Comparison of ENCODE assay signal across 9 cellular contexts in the genomic region with DNA sequence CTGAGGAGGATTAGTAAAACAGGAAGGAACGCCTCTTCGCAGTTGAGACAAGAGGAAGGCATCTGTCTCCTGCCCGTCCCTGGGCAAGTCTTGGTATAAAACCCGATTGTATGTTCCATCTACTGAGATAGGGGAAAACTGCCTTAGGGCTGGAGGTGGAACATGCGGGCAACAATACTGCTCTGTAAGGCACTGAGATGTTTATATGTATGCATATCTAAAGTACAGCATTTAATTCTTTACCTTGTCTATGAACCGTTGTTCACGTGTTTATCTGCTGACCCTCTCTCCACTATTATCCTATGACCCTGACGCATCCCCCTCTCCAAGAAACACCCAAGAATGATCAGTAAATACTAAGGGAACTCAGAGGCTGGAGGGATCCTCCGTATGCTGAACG. TPM values are rescaled to one million over a fixed set of nuclear protein-coding genes. Genes with fewer than 3 reads are reported as not detected.
DNase-seq lines count a peak whose midpoint lies in the region; ATAC-seq, FAIRE-seq and TF ChIP-seq lines count a peak whose summit lies in the region.
"Had no signal": no experiment of that assay in that cellular context is flagged by ENCODE, and none has a peak within 500 bp of the region (broad histone marks: within the 10 kb centered on the region; RNA-seq: fewer than 3 reads in every experiment).

No MANE protein-coding gene starts in this region.

- TF ChIP-seq RAD21 in A549 (conservative IDR thresholded peaks at IDR 0.05 in 1 of 2, IDR thresholded peaks at IDR 0.05 in 1 of 2), result no peak

- POLR2A ChIA-PET in A549 (lab: Yijun Ruan, JAX), result interaction anchor here (0.5 to 1.2 kb wide), 24 partner anchors 10 to 905 kb away, joined by 3 to 30 read pairs (median 4); partner anchors contain the start of genes DLL3, DYRK1B, EID2B and MED29

- FAIRE-seq in A549 (lab: Jason Lieb, UNC), result no peak

- TF ChIP-seq CTCF in A549 (IDR thresholded peaks at IDR 0.05) (no peak), adrenal gland (IDR thresholded peaks at IDR 0.05) (no peak)

- no peak for DNase-seq in A549 (ENCODE audit: low read depth in 1 of 2, low spot score in 1 of 2)
- no peak for DNase-seq in Jurkat, Clone E6-1 (ENCODE audit: low read depth, low spot score)
- no peak for DNase-seq in adrenal gland
- DNase-seq in NCI-H1436 (lab: John Stamatoyannopoulos, UW), result no peak

- H3K27ac ChIP-seq in A549 (peak overlapping the region; percentile 86 to 92), adrenal gland (peak overlapping the region in 4 of 5 donors; percentile 3 to 85 (median 65)), mesodermal cell (ENCODE audit: low read depth, low read length, severe bottlenecking) (peak overlapping the region; percentile 23)

- H3K4me1 ChIP-seq in A549 (peaks cover 15% of the 10 kb centered on the region), adrenal gland (replicated peaks in 1 of 2) (peaks cover 8 to 18% of the 10 kb centered on the region in 2 donors), mesodermal cell (ENCODE audit: control insufficient read depth, insufficient read depth, low read length, poor library complexity, severe bottlenecking) (peaks cover 8% of the 10 kb centered on the region)

- no peak for TF ChIP-seq POLR2A in A549 (IDR thresholded peaks at IDR 0.05; ENCODE audit: low read length)
- TF ChIP-seq POLR2A in adrenal gland (IDR thresholded peaks at IDR 0.05), result no peak

- TF ChIP-seq EP300 in A549 (IDR thresholded peaks at IDR 0.05), result no peak

- peaks cover 0 to 18% of the 10 kb centered on the region in 2 donors for H3K36me3 ChIP-seq in adrenal gland (replicated peaks in 1 of 2)
- H3K36me3 ChIP-seq in mesodermal cell (ENCODE audit: control insufficient read depth, insufficient read depth, low read length), result peaks cover 47% of the 10 kb centered on the region

- H3K4me2 ChIP-seq in A549, result peak overlapping the region; percentile 85

- ATAC-seq in A549 (no peak), HG03439 (IDR thresholded peaks at IDR 0.05; ENCODE audit: unreplicated experiment) (no peak), GM19023 (IDR thresholded peaks at IDR 0.05; ENCODE audit: unreplicated experiment) (no peak), HG03280 (IDR thresholded peaks at IDR 0.05; ENCODE audit: unreplicated experiment) (no peak)

- H3K4me3 ChIP-seq in A549 (peak overlapping the region; percentile 70), adrenal gland (peak overlapping the region in 1 of 4 donors; percentile 87), mesodermal cell (ENCODE audit: extremely low read depth, insufficient read depth, low read length, poor library complexity, severe bottlenecking) (no peak overlapping the region)
- peak overlapping the region; percentile 98 for H3K4me3 ChIP-seq in Jurkat, Clone E6-1 (ENCODE audit: low read length)

- WGBS in A549 (ENCODE audit: missing lambda C conversion rate), result 74% methylated on average over 10 of the region's 10 CpGs
- 52 to 57% (median 54%) methylated on average over 10 of the region's 10 CpGs for WGBS in adrenal gland, 4 donors
- 80 to 97% methylated on average over 4 to 6 of the region's 10 CpGs for WGBS in mesodermal cell (ENCODE audit: insufficient coverage in 2 of 2), 2 experiments

- intact Hi-C loops in adrenal gland (cut with DNase I), result loop anchor here in 1 of 2 donors (10.0 kb wide), 1 partner anchor 55 kb away; the partner anchor contains the start of gene EID2B

- H3K9me3 ChIP-seq in A549 (no peaks in the 10 kb centered on the region), adrenal gland (replicated peaks in 1 of 3) (no peaks in the 10 kb centered on the region), mesodermal cell (ENCODE audit: control insufficient read depth, low read length) (no peaks in the 10 kb centered on the region)

- CTCF ChIA-PET in A549 (lab: Yijun Ruan, JAX), result interaction anchor here (0.8 to 8.8 kb wide), 8 partner anchors 10 to 68 kb away, joined by 3 to 108 read pairs (median 7); partner anchors contain the start of genes DLL3, EID2B and PLEKHG2

- no peaks in the 10 kb centered on the region for H3K27me3 ChIP-seq in adrenal gland

TF ChIP-seq in A549, 52 proteins besides CTCF, POLR2A, EP300 and RAD21:
- TF ChIP-seq HOXB5 (CRISPR knock-in tag; IDR thresholded peaks at IDR 0.05) (no peak), RFX5 (IDR thresholded peaks at IDR 0.05) (no peak), ESRRA (IDR thresholded peaks at IDR 0.05; ENCODE audit: borderline replicate concordance, low read length) (no peak), EHF (CRISPR knock-in tag; IDR thresholded peaks at IDR 0.05) (no peak), KDM5A (IDR thresholded peaks at IDR 0.05) (no peak)

RNA-seq across cellular contexts. Expression of gene TIMM50, which starts 0.7 kb away (rescaled TPM):
- polyA plus RNA-seq in A549 (2011; rRNA removed) (234 and 246 TPM in 2 replicates), A549 (2017; fragmentation: RNase III; extraction: RNeasy Plus Mini Kit Qiagen cat#74134 plus additional on column Dnase treatment) (196 to 206 TPM (median 204 TPM) in 3 replicates), adrenal gland (100 to 1,000 TPM in 2 of 3 donors, 10 to 100 TPM in 1; 77.7 to 147 (median 118) TPM)
- polyA plus RNA-seq in A549 (2012; cell fraction: cytosol; rRNA removed), result 370 and 374 TPM in 2 replicates
- 384 and 439 TPM in 2 replicates for polyA plus RNA-seq in A549 (2012; cell fraction: nucleus; rRNA removed)
- 284 and 290 TPM in 2 replicates for polyA minus RNA-seq in A549 (2011; rRNA and poly(A)+ RNA removed)
- 137 TPM for polyA plus RNA-seq in Jurkat, Clone E6-1 (2012; ENCODE audit: insufficient read depth, insufficient read length)
- 10 to 100 TPM; 52.8 to 93.4 (median 64.9) TPM for total RNA-seq in adrenal gland
- polyA plus RNA-seq in mesodermal cell (2013, experiment 1 of 2), result 72.9 TPM
- polyA plus RNA-seq in mesodermal cell (2013, experiment 2 of 2), result 65.8 TPM

RNA-seq across cellular contexts. Expression of gene DLL3, which starts 18.8 kb away (rescaled TPM):
- 6.8 and 8.3 TPM in 2 replicates for polyA plus RNA-seq in A549 (2011; rRNA removed)
- 14.9 and 18.9 TPM in 2 replicates for polyA plus RNA-seq in A549 (2012; cell fraction: cytosol; rRNA removed)
- polyA plus RNA-seq in A549 (2012; cell fraction: nucleus; rRNA removed), result 10.6 and 11.5 TPM in 2 replicates
- polyA plus RNA-seq in A549 (2017; fragmentation: RNase III; extraction: RNeasy Plus Mini Kit Qiagen cat#74134 plus additional on column Dnase treatment), result 6.7 TPM in 3 replicates
- 3.3 and 3.5 TPM in 2 replicates for polyA minus RNA-seq in A549 (2011; rRNA and poly(A)+ RNA removed)
- 6.9 TPM for polyA plus RNA-seq in Jurkat, Clone E6-1 (2012; ENCODE audit: insufficient read depth, insufficient read length)
- total RNA-seq in adrenal gland, result not detected
- polyA plus RNA-seq in adrenal gland, result under 1 TPM in 1 of 3 donors, not detected in 2; 0.10 TPM
- polyA plus RNA-seq in mesodermal cell (2013, experiment 1 of 2), result 4.2 TPM
- polyA plus RNA-seq in mesodermal cell (2013, experiment 2 of 2), result 3.2 TPM

RNA-seq across cellular contexts. Expression of gene SUPT5H, which starts 34.5 kb away (rescaled TPM):
- polyA plus RNA-seq in A549 (2011; rRNA removed) (133 and 186 TPM in 2 replicates), A549 (2017; fragmentation: RNase III; extraction: RNeasy Plus Mini Kit Qiagen cat#74134 plus additional on column Dnase treatment) (200 to 223 TPM (median 222 TPM) in 3 replicates), adrenal gland (100 to 1,000 TPM; 107 to 612 (median 233) TPM)
- 147 and 165 TPM in 2 replicates for polyA plus RNA-seq in A549 (2012; cell fraction: cytosol; rRNA removed)
- 393 and 418 TPM in 2 replicates for polyA plus RNA-seq in A549 (2012; cell fraction: nucleus; rRNA removed)
- 133 and 149 TPM in 2 replicates for polyA minus RNA-seq in A549 (2011; rRNA and poly(A)+ RNA removed)
- polyA plus RNA-seq in Jurkat, Clone E6-1 (2012; ENCODE audit: insufficient read depth, insufficient read length), result 160 TPM
- total RNA-seq in adrenal gland, result 100 to 1,000 TPM in 3 of 8 donors, 10 to 100 TPM in 5; 42.0 to 145 (median 88.0) TPM
- polyA plus RNA-seq in mesodermal cell (2013, experiment 1 of 2), result 105 TPM
- polyA plus RNA-seq in mesodermal cell (2013, experiment 2 of 2), result 91.6 TPM

RNA-seq across cellular contexts. Expression of gene SELENOV, which starts 35.0 kb away (rescaled TPM):
- polyA plus RNA-seq in A549 (2011; rRNA removed), result not detected in 2 replicates
- polyA plus RNA-seq in A549 (2012; cell fraction: cytosol; rRNA removed), result not detected in 2 replicates
- polyA plus RNA-seq in A549 (2012; cell fraction: nucleus; rRNA removed), result 0.06 and 0.10 TPM in 2 replicates
- not detected in 3 replicates for polyA plus RNA-seq in A549 (2017; fragmentation: RNase III; extraction: RNeasy Plus Mini Kit Qiagen cat#74134 plus additional on column Dnase treatment)
- polyA minus RNA-seq in A549 (2011; rRNA and poly(A)+ RNA removed), result not detected in 2 replicates
- not detected for polyA plus RNA-seq in Jurkat, Clone E6-1 (2012; ENCODE audit: insufficient read depth, insufficient read length)
- total RNA-seq in adrenal gland, result not detected
- not detected for polyA plus RNA-seq in adrenal gland
- polyA plus RNA-seq in mesodermal cell (2013, experiment 1 of 2), result 1.6 TPM
- polyA plus RNA-seq in mesodermal cell (2013, experiment 2 of 2), result 1.1 TPM
- total RNA-seq: renal cortical epithelial cell had no signal

RNA-seq across cellular contexts. Expression of gene RPS16, which starts 44.2 kb away (rescaled TPM):
- polyA plus RNA-seq in A549 (2011; rRNA removed) (4,855 and 5,722 TPM in 2 replicates), A549 (2017; fragmentation: RNase III; extraction: RNeasy Plus Mini Kit Qiagen cat#74134 plus additional on column Dnase treatment) (4,280 to 4,348 TPM (median 4,297 TPM) in 3 replicates), adrenal gland (1,000 to 10,000 TPM; 1,071 to 2,033 (median 1,152) TPM)
- polyA plus RNA-seq in A549 (2012; cell fraction: cytosol; rRNA removed), result 15,003 and 17,959 TPM in 2 replicates
- 8,488 and 9,467 TPM in 2 replicates for polyA plus RNA-seq in A549 (2012; cell fraction: nucleus; rRNA removed)
- polyA minus RNA-seq in A549 (2011; rRNA and poly(A)+ RNA removed), result 5,249 and 5,947 TPM in 2 replicates
- polyA plus RNA-seq in Jurkat, Clone E6-1 (2012; ENCODE audit: insufficient read depth, insufficient read length), result 2,430 TPM
- total RNA-seq in adrenal gland, result 1,000 to 10,000 TPM in 6 of 8 donors, 100 to 1,000 TPM in 2; 848 to 1,939 (median 1,279) TPM
- polyA plus RNA-seq in mesodermal cell (2013, experiment 1 of 2), result 2,563 TPM
- polyA plus RNA-seq in mesodermal cell (2013, experiment 2 of 2), result 2,222 TPM

Comparison
In these comparisons a context has a peak if more than half of its experiments do, and no peak if none do; other contexts are left out.
1. H3K27ac ChIP-seq: peak in every context shown above with its lines; median percentile 89 in A549; 65 in adrenal gland; 23 in mesodermal cell.
2. RNA of gene DLL3, which starts 18.8 kb away (polyA plus RNA-seq): 6.7 to 18.9 TPM in A549; 0.10 TPM in adrenal gland; every median in the first group is over 4 times any median in the second.